10 cellular contexts compared by ENCODE assay signal in genomic region chr12:8590842-8591545, GRCh38. TPM values are rescaled to one million over a fixed set of nuclear protein-coding genes. Genes with fewer than 3 reads are reported as not detected.
DNase-seq lines count a peak whose midpoint lies in the region; ATAC-seq and TF ChIP-seq lines count a peak whose summit lies in the region.
"Had no signal": no experiment of that assay in that cellular context is flagged by ENCODE, and none has a peak within 500 bp of the region (broad histone marks: within the 10 kb centered on the region; RNA-seq: fewer than 3 reads in every experiment).

No MANE protein-coding gene starts in this region.

- H3F3A ChIP-seq in Loucy (ENCODE audit: low read depth) = no peaks in the 10 kb centered on the region

- H3K79me2 ChIP-seq in Loucy (ENCODE audit: insufficient read depth, low read length) = no peaks in the 10 kb centered on the region

- H3K9ac ChIP-seq in Loucy (ENCODE audit: low read depth, low read length, poor library complexity, severe bottlenecking) = no peak overlapping the region

- no peaks in the 10 kb centered on the region for H3K36me3 ChIP-seq in Loucy (ENCODE audit: insufficient read depth, low read length)

- H3K9me3 ChIP-seq in Loucy (ENCODE audit: insufficient read depth, low read depth, low read length) = no peaks in the 10 kb centered on the region

- H3K9me2 ChIP-seq in Loucy (replicated peaks; ENCODE audit: low read depth, low read length) = no peaks in the 10 kb centered on the region

- TF ChIP-seq CTCF in Loucy (conservative IDR thresholded peaks at IDR 0.05; ENCODE audit: low read length) (peak; percentile 39), fibroblast of pulmonary artery (IDR thresholded peaks at IDR 0.05; ENCODE audit: low read length, missing control alignments) (no peak)

- H3K4me3 ChIP-seq in Loucy (ENCODE audit: low read length, poor library complexity, severe bottlenecking) = no peak overlapping the region
- H3K4me3 ChIP-seq in fibroblast of pulmonary artery (replicated peaks; ENCODE audit: low read depth, low read length) = no peak overlapping the region

- H3K4me1 ChIP-seq in Loucy (ENCODE audit: insufficient read depth, low read length, poor library complexity, severe bottlenecking) = peaks cover 5% of the 10 kb centered on the region

- H3K4me2 ChIP-seq in Loucy (ENCODE audit: low read depth, low read length, poor library complexity, severe bottlenecking) = no peak overlapping the region

- no peaks in the 10 kb centered on the region for H4K20me1 ChIP-seq in Loucy (ENCODE audit: insufficient read depth, low read length, poor library complexity, severe bottlenecking)

- peak overlapping the region; percentile 92 for H2AFZ ChIP-seq in Loucy (ENCODE audit: low read length)

- no peaks in the 10 kb centered on the region for H3K27me3 ChIP-seq in Loucy (ENCODE audit: insufficient read depth, low read length, poor library complexity, severe bottlenecking)

- DNase-seq in Daoy (ENCODE audit: low read depth) (peak; percentile 23), fibroblast of pulmonary artery (ENCODE audit: low read depth) (peak; percentile 4), hippocampal formation (lab: John Stamatoyannopoulos, UW) (no peak), NCI-H2227 (lab: John Stamatoyannopoulos, UW; ENCODE audit: unreplicated experiment) (no peak), SHP77 treated with DMSO at 0.1 percent for 48 hours (lab: John Stamatoyannopoulos, UW) (no peak), NCI-H526 (lab: John Stamatoyannopoulos, UW) (no peak)
- DNase-seq: CD4-positive, alpha-beta T cell; NCI-H748 treated with DMSO at 0.1 percent for 48 hours had no signal

- peak; percentile 80 for ATAC-seq in GM21360 (IDR thresholded peaks at IDR 0.05; ENCODE audit: unreplicated experiment)

RNA-seq across cellular contexts. Expression of gene AICDA, which starts 21.7 kb away (rescaled TPM):
- not detected in 2 replicates for total RNA-seq in Daoy (2014; rRNA removed; shearing (Covaris generic))
- total RNA-seq: CD4-positive, alpha-beta T cell had no signal

RNA-seq across cellular contexts. Expression of gene CLEC4E, which starts 50.3 kb away (rescaled TPM):
- not detected in 2 replicates for total RNA-seq in Daoy (2014; rRNA removed; shearing (Covaris generic))
- total RNA-seq: CD4-positive, alpha-beta T cell had no signal

Comparison
In these comparisons a context has a peak if more than half of its experiments do, and no peak if none do; other contexts are left out.
1. DNase-seq: peak in Daoy (single experiment) and fibroblast of pulmonary artery (single experiment); none in hippocampal formation (0 of 2), NCI-H2227 (single experiment), SHP77 treated with DMSO at 0.1 percent for 48 hours (single experiment) and NCI-H526 (0 of 2).